Comparison of ENCODE assay signal across 11 cellular contexts in the genomic region with DNA sequence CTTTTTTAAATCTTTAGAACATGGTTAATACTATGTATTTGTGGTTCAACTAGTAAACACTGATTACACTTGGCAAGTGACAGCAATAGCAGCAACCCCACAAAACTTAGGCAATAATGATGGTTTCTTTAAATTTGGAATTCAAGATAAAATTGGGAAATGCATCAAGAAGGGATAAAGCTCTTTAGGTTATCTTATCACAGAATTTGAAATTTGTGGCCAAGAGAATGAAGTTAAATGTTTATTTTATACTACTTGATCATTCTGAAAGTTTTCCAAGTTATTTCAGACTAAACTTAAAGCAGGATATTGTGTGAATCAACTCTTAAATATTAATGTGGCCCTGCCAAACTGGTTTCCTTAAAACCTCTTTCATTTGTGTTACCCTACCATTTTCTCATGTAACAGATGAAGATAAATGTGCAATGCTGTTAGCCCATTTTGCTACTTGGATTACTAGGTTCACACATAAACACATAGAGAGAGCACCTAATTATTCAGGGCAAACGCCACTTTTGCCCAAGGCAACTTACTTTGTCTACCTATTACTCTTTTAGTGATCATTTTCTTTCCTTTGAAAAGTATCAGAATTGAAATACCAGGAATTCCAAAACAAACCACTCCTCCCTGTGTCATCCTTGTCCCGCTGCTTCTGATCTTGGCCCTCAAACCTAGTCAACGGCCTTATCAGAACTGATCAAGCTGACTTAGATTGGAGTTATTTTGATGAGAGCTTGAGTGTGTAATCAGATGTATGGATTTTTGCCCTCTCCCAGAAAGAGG.
DNase-seq lines count a peak whose midpoint lies in the region; ATAC-seq and TF ChIP-seq lines count a peak whose summit lies in the region.
"Had no signal": no experiment of that assay in that cellular context is flagged by ENCODE, and none has a peak within 500 bp of the region (broad histone marks: within the 10 kb centered on the region; RNA-seq: fewer than 3 reads in every experiment).

No MANE protein-coding gene starts in this region.

- WGBS in mammary epithelial cell (ENCODE audit: low coverage, missing lambda C conversion rate), result 16% methylated on average over 3 of the region's 3 CpGs

- ATAC-seq in left lung (peak; percentile 37), HG02571 (IDR thresholded peaks at IDR 0.05; ENCODE audit: unreplicated experiment) (no peak)

- dilution Hi-C loops in mammary epithelial cell (cut with HindIII; ENCODE audit: low sequenced_read_pairs), result no loop called here

- H3K4me3 ChIP-seq in AG04449 (ENCODE audit: low read depth, low read length), result no peak overlapping the region
- H3K4me3 ChIP-seq in KMS-11 (IDR thresholded peaks at IDR 0.05; ENCODE audit: insufficient read depth, low read depth, low read length), result no peak overlapping the region
- H3K4me3 ChIP-seq in mammary epithelial cell (replicated peaks in 1 of 3; ENCODE audit: insufficient read depth in 1 of 3, low read depth in 2 of 3, low read length in 3 of 3), result no peak overlapping the region
- H3K4me3 ChIP-seq in left lung, result no peak overlapping the region
- no peak overlapping the region for H3K4me3 ChIP-seq in vagina

- in situ Hi-C loops in mammary epithelial cell (cut with MboI; ENCODE audit: low sequenced_read_pairs in 2 of 2), result no loop called here

- BruUV-seq in mammary epithelial cell (replicated peaks; lab: Mats Ljungman, UMichigan), result TSS peak; percentile 89

- DNase-seq in AG04449 (ENCODE audit: low read depth, low spot score) (peak; percentile 44), mammary epithelial cell (peak; percentile 43), left lung (no peak), cerebellar cortex (ENCODE audit: low spot score) (no peak), vagina (ENCODE audit: extremely low spot score in 2 of 2) (no peak)
- DNase-seq in activated CD4-positive, alpha-beta T cell treated with anti-CD3 and anti-CD28 coated beads, Interleukin-2, amount 50 U/mL, for 4 hours, result no peak
- DNase-seq: activated CD4-positive, alpha-beta T cell treated with anti-CD3 and anti-CD28 coated beads, Interleukin-2, amount 10 ng/mL, durations not matched to agents 24 days and 14 days; GDM1; NCI-H446 had no signal

- no peak overlapping the region for H2AFZ ChIP-seq in KMS-11 (ENCODE audit: low read depth)
- H2AFZ ChIP-seq in mammary epithelial cell (ENCODE audit: low read depth, low read length), result peak overlapping the region; percentile 76

- H3K9ac ChIP-seq in KMS-11, result no peak overlapping the region
- peak overlapping the region; percentile 56 for H3K9ac ChIP-seq in mammary epithelial cell (ENCODE audit: insufficient read depth, low read length)

- POLR2A ChIA-PET in AG04449 (lab: Yijun Ruan, JAX), result interaction anchor here (0.7 to 3.3 kb wide), 6 partner anchors 9 to 186 kb away, joined by 3 to 17 read pairs (median 4); a partner anchor contains a TSS

- TF ChIP-seq CTCF in AG04449 (IDR thresholded peaks at IDR 0.05; ENCODE audit: insufficient read depth, low read length, missing control alignments) (no peak), KMS-11 (conservative IDR thresholded peaks at IDR 0.05; ENCODE audit: low read depth, low read length) (no peak), mammary epithelial cell (conservative IDR thresholded peaks at IDR 0.05 in 1 of 2, IDR thresholded peaks at IDR 0.05 in 1 of 2; ENCODE audit: extremely low read depth in 1 of 2, insufficient read depth in 1 of 2, low read depth in 1 of 2, low read length in 2 of 2) (no peak), left lung (IDR thresholded peaks at IDR 0.05) (no peak), vagina (IDR thresholded peaks at IDR 0.05) (no peak)

- no peaks in the 10 kb centered on the region for H4K20me1 ChIP-seq in KMS-11 (ENCODE audit: insufficient read depth)
- no peaks in the 10 kb centered on the region for H4K20me1 ChIP-seq in mammary epithelial cell (ENCODE audit: insufficient read depth, low read length)

- H3K4me2 ChIP-seq in KMS-11 (peak overlapping the region; percentile 16), mammary epithelial cell (ENCODE audit: insufficient read depth, low read depth, low read length) (peak overlapping the region; percentile 53)

- no peaks in the 10 kb centered on the region for H3K36me3 ChIP-seq in KMS-11 (ENCODE audit: insufficient read depth)
- no peaks in the 10 kb centered on the region for H3K36me3 ChIP-seq in mammary epithelial cell (ENCODE audit: insufficient read depth, low read length)
- H3K36me3 ChIP-seq in left lung, result no peaks in the 10 kb centered on the region
- no peaks in the 10 kb centered on the region for H3K36me3 ChIP-seq in vagina

- CTCF ChIA-PET in AG04449 (lab: Yijun Ruan, JAX), result interaction anchor here (1.3 kb wide), 1 partner anchor 186 kb away, joined by 3 read pairs; no protein-coding TSS in a partner anchor
- CTCF ChIA-PET in mammary epithelial cell (lab: Charles Lee; ENCODE audit: low non-redundant PET), result no interaction called here

- H3K4me1 ChIP-seq in KMS-11 (ENCODE audit: low read depth, poor library complexity, severe bottlenecking) (peaks cover 22% of the 10 kb centered on the region), mammary epithelial cell (ENCODE audit: insufficient read depth, low read length) (peaks cover 29% of the 10 kb centered on the region), left lung (peaks cover 13 to 22% of the 10 kb centered on the region in 2 donors), vagina (no peaks in the 10 kb centered on the region)

- H3K9me3 ChIP-seq in mammary epithelial cell (replicated peaks; ENCODE audit: insufficient read depth, low read length), result no peaks in the 10 kb centered on the region
- no peaks in the 10 kb centered on the region for H3K9me3 ChIP-seq in left lung
- H3K9me3 ChIP-seq in vagina, result no peaks in the 10 kb centered on the region

- intact Hi-C loops in mammary epithelial cell (cut with micrococcal nuclease), result loop anchor here (1.0 to 5.0 kb wide), 4 partner anchors 43 to 187 kb away; a partner anchor contains a TSS
- intact Hi-C loops in left lung (cut with DNase I), result no loop called here
- intact Hi-C loops in vagina (cut with DNase I), result no loop called here

- no peak for TF ChIP-seq POLR2A in vagina (IDR thresholded peaks at IDR 0.05)

- H3K27me3 ChIP-seq in KMS-11 (ENCODE audit: insufficient read depth, low read depth), result no peaks in the 10 kb centered on the region
- H3K27me3 ChIP-seq in mammary epithelial cell (ENCODE audit: insufficient read depth, low read length), result no peaks in the 10 kb centered on the region
- no peaks in the 10 kb centered on the region for H3K27me3 ChIP-seq in left lung
- H3K27me3 ChIP-seq in vagina, result no peaks in the 10 kb centered on the region

- H3K27ac ChIP-seq in KMS-11 (peak overlapping the region; percentile 42), mammary epithelial cell (ENCODE audit: insufficient read depth, low read depth, low read length) (peak overlapping the region; percentile 98), left lung (peak overlapping the region; percentile 39 to 72), vagina (no peak overlapping the region)

- H3K79me2 ChIP-seq in KMS-11 (ENCODE audit: insufficient read depth, low read depth) (no peaks in the 10 kb centered on the region), mammary epithelial cell (ENCODE audit: insufficient read depth, low read length) (no peaks in the 10 kb centered on the region)

Comparison
In these comparisons a context has a peak if more than half of its experiments do, and no peak if none do; other contexts are left out.
1. DNase-seq: peak in AG04449 (single experiment) and mammary epithelial cell (single experiment); none in left lung (0 of 2), cerebellar cortex (single experiment), activated CD4-positive, alpha-beta T cell treated with anti-CD3 and anti-CD28 coated beads, Interleukin-2, amount 50 U/mL, for 4 hours (0 of 2) and vagina (0 of 2).